In genomic region chrX:153953892-153954617, GRCh38 we compare ENCODE assay signal across 14 cellular contexts. TPM values are rescaled to one million over a fixed set of nuclear protein-coding genes. Genes with fewer than 3 reads are reported as not detected.
A peak's percentile ranks its signal among the peaks of the same experiment; 100 is the strongest.
DNase-seq lines count a peak whose midpoint lies in the region; ATAC-seq and TF ChIP-seq lines count a peak whose summit lies in the region.
"Had no signal": no experiment of that assay in that cellular context is flagged by ENCODE, and none has a peak within 500 bp of the region (broad histone marks: within the 10 kb centered on the region; RNA-seq: fewer than 3 reads in every experiment).

No MANE protein-coding gene starts in this region.

- H3K36me3 Mint-ChIP-seq in stimulated activated naive CD8-positive, alpha-beta T cell treated with anti-CD3 and anti-CD28 coated beads, Interleukin-15, Interleukin-2, amounts not matched to agents 100 ng/mL and 50 ng/mL, for 24 hours (ENCODE audit: low read depth) = peaks cover 16% of the 10 kb centered on the region
- H3K36me3 Mint-ChIP-seq in nephron progenitor cell (ENCODE audit: low read depth) = peaks cover 44% of the 10 kb centered on the region

- peaks cover 18% of the 10 kb centered on the region for H3K4me1 Mint-ChIP-seq in stimulated activated naive CD8-positive, alpha-beta T cell treated with anti-CD3 and anti-CD28 coated beads, Interleukin-15, Interleukin-2, amounts not matched to agents 100 ng/mL and 50 ng/mL, for 24 hours (ENCODE audit: low read depth)
- peaks cover 29% of the 10 kb centered on the region for H3K4me1 Mint-ChIP-seq in nephron progenitor cell

- H3K27me3 Mint-ChIP-seq in stimulated activated naive CD8-positive, alpha-beta T cell treated with anti-CD3 and anti-CD28 coated beads, Interleukin-15, Interleukin-2, amounts not matched to agents 100 ng/mL and 50 ng/mL, for 24 hours = no peaks in the 10 kb centered on the region
- H3K27me3 Mint-ChIP-seq in nephron progenitor cell (ENCODE audit: low read depth, poor library complexity) = no peaks in the 10 kb centered on the region
- H3K27me3 Mint-ChIP-seq: T-helper 17 cell had no signal

- TF ChIP-seq POLR2A in vagina (IDR thresholded peaks at IDR 0.05) = no peak

- H3K4me3 ChIP-seq in coronary artery (peak overlapping the region; percentile 32), vagina (no peak overlapping the region), HAP-1 (no peak overlapping the region)
- H3K4me3 ChIP-seq: left lung, PC-9, skin epidermis had no signal

- H3K9me3 ChIP-seq in vagina (no peaks in the 10 kb centered on the region), HAP-1 (no peaks in the 10 kb centered on the region)
- H3K9me3 ChIP-seq: left lung had no signal

- no peaks in the 10 kb centered on the region for H3K9me3 Mint-ChIP-seq in stimulated activated naive CD8-positive, alpha-beta T cell treated with anti-CD3 and anti-CD28 coated beads, Interleukin-15, Interleukin-2, amounts not matched to agents 100 ng/mL and 50 ng/mL, for 24 hours
- no peaks in the 10 kb centered on the region for H3K9me3 Mint-ChIP-seq in nephron progenitor cell
- H3K9me3 Mint-ChIP-seq: nephron had no signal

- ATAC-seq in stimulated activated naive CD8-positive, alpha-beta T cell treated with anti-CD3 and anti-CD28 coated beads, Interleukin-15, Interleukin-2, amounts not matched to agents 100 U/mL and 50 U/mL, for 24 hours = no peak
- no peak for ATAC-seq in GM21390 (IDR thresholded peaks at IDR 0.05; ENCODE audit: unreplicated experiment)
- ATAC-seq in GM21576 (IDR thresholded peaks at IDR 0.05; ENCODE audit: unreplicated experiment) = no peak

- peak overlapping the region; percentile 70 to 84 for H3K27ac ChIP-seq in coronary artery
- peak overlapping the region; percentile 17 for H3K27ac ChIP-seq in vagina
- H3K27ac ChIP-seq: left lung, PC-9 had no signal

- H3K27me3 ChIP-seq in vagina (no peaks in the 10 kb centered on the region), HAP-1 (ENCODE audit: low read depth) (no peaks in the 10 kb centered on the region)
- H3K27me3 ChIP-seq: left lung had no signal

- H3K36me3 ChIP-seq in vagina (peaks cover 0 to 79% of the 10 kb centered on the region in 2 donors), HAP-1 (replicated peaks) (peaks cover 98% of the 10 kb centered on the region)

- intact Hi-C loops in vagina (cut with DNase I) = no loop called here

- H3K4me1 ChIP-seq in vagina (no peaks in the 10 kb centered on the region), HAP-1 (no peaks in the 10 kb centered on the region)

- no peak for TF ChIP-seq CTCF in coronary artery (IDR thresholded peaks at IDR 0.05)
- TF ChIP-seq CTCF in nephron progenitor cell (IDR thresholded peaks at IDR 0.05) = no peak
- no peak for TF ChIP-seq CTCF in vagina (IDR thresholded peaks at IDR 0.05)

- DNase-seq in stimulated activated naive CD8-positive, alpha-beta T cell treated with anti-CD3 and anti-CD28 coated beads, Interleukin-15, Interleukin-2, amounts not matched to agents 100 U/mL and 50 U/mL, for 24 hours = no peak
- DNase-seq in coronary artery (ENCODE audit: low spot score) = no peak
- no peak for DNase-seq in nephron progenitor cell
- DNase-seq in vagina (ENCODE audit: extremely low spot score in 2 of 2) = no peak
- no peak for DNase-seq in HAP-1 (ENCODE audit: low spot score in 2 of 2)
- DNase-seq: GOT3 had no signal

- peak overlapping the region; percentile 10 for H3K4me3 Mint-ChIP-seq in stimulated activated naive CD8-positive, alpha-beta T cell treated with anti-CD3 and anti-CD28 coated beads, Interleukin-15, Interleukin-2, amounts not matched to agents 100 ng/mL and 50 ng/mL, for 24 hours
- H3K4me3 Mint-ChIP-seq in nephron progenitor cell = no peak overlapping the region
- H3K4me3 Mint-ChIP-seq: nephron, T-helper 17 cell had no signal

- no peak overlapping the region for H3K27ac Mint-ChIP-seq in stimulated activated naive CD8-positive, alpha-beta T cell treated with anti-CD3 and anti-CD28 coated beads, Interleukin-15, Interleukin-2, amounts not matched to agents 100 ng/mL and 50 ng/mL, for 24 hours
- H3K27ac Mint-ChIP-seq in nephron progenitor cell = peak overlapping the region; percentile 72

- in situ Hi-C loops in HAP-1 (cut with MboI; ENCODE audit: low sequenced_read_pairs) = loop anchor here (10.0 kb wide), 1 partner anchor 1009 kb away; no protein-coding TSS in a partner anchor

RNA-seq across cellular contexts. Expression of gene RENBP, which starts 9.6 kb away (rescaled TPM):
- total RNA-seq in vagina = 4.2 TPM

RNA-seq across cellular contexts. Expression of gene HCFC1, which starts 17.6 kb away (rescaled TPM):
- 38.8 TPM for total RNA-seq in vagina

RNA-seq across cellular contexts. Expression of gene TMEM187, which starts 18.5 kb away (rescaled TPM):
- 8.6 TPM for total RNA-seq in vagina

RNA-seq across cellular contexts. Expression of gene NAA10, which starts 19.2 kb away (rescaled TPM):
- total RNA-seq in vagina = 66.8 TPM

RNA-seq across cellular contexts. Expression of gene ARHGAP4, which starts 28.0 kb away (rescaled TPM):
- 36.6 TPM for total RNA-seq in vagina
